9 cellular contexts compared by ENCODE assay signal in genomic region chr2:38115216-38116012, GRCh38. TPM values are rescaled to one million over a fixed set of nuclear protein-coding genes. Genes with fewer than 3 reads are reported as not detected.
DNase-seq lines count a peak whose midpoint lies in the region; ATAC-seq and TF ChIP-seq lines count a peak whose summit lies in the region.
"Had no signal": no experiment of that assay in that cellular context is flagged by ENCODE, and none has a peak within 500 bp of the region (broad histone marks: within the 10 kb centered on the region; RNA-seq: fewer than 3 reads in every experiment).

No MANE protein-coding gene starts in this region.

- no peak for TF ChIP-seq POLR2A in right lobe of liver (IDR thresholded peaks at IDR 0.05)

- DNase-seq in DMS53 (lab: John Stamatoyannopoulos, UW) = peak; percentile 84
- peak; percentile 70 for DNase-seq in NCI-H226
- peak; percentile 74 for DNase-seq in activated CD4-positive, CD25-positive, alpha-beta regulatory T cell treated with anti-CD3 and anti-CD28 coated beads, Interleukin-2, amount 50 U/mL, for 72 hours
- DNase-seq in chondrocyte (ENCODE audit: low spot score) = no peak
- DNase-seq in right lobe of liver = peak; percentile 77 to 88 (median 80)
- DNase-seq in stimulated activated CD8-positive, alpha-beta memory T cell treated with anti-CD3 and anti-CD28 coated beads, Interleukin-15, amount 100 ng/mL, for 4 hours (ENCODE audit: low read depth in 2 of 2) = peak; percentile 4 to 25

- WGBS in right lobe of liver (ENCODE audit: insufficient coverage, low coverage, low lambda C conversion rate, missing lambda C conversion rate) = 15% methylated on average over 8 of the region's 8 CpGs

- H3K27ac ChIP-seq in right lobe of liver = no peak overlapping the region

- intact Hi-C loops in right lobe of liver (cut with DNase I) = no loop called here

- ATAC-seq in HG02610 (IDR thresholded peaks at IDR 0.05; ENCODE audit: unreplicated experiment) = peak; percentile 53
- peak; percentile 92 to 96 (median 94) for ATAC-seq in right lobe of liver
- no peak for ATAC-seq in GM18868 (IDR thresholded peaks at IDR 0.05; ENCODE audit: unreplicated experiment)

- peaks cover 2% of the 10 kb centered on the region for H3K36me3 Mint-ChIP-seq in chondrocyte (ENCODE audit: low read depth)

- no peak overlapping the region for H3K4me3 Mint-ChIP-seq in chondrocyte (ENCODE audit: unreplicated experiment)
- H3K4me3 Mint-ChIP-seq: activated naive CD8-positive, alpha-beta T cell had no signal

- H3K4me1 ChIP-seq in right lobe of liver = peaks cover 0 to 33% (median 12%) of the 10 kb centered on the region in 4 donors

- H3K27me3 ChIP-seq in right lobe of liver = no peaks in the 10 kb centered on the region

- TF ChIP-seq CTCF in chondrocyte (IDR thresholded peaks at IDR 0.05) (peak; percentile 98), right lobe of liver (IDR thresholded peaks at IDR 0.05) (peak; percentile 94 to 97 (median 94))

- peaks cover 7% of the 10 kb centered on the region for H3K9me3 Mint-ChIP-seq in chondrocyte (ENCODE audit: low read depth)

- peaks cover 46% of the 10 kb centered on the region for H3K4me1 Mint-ChIP-seq in chondrocyte (ENCODE audit: low read depth)

- H3K9me3 ChIP-seq in right lobe of liver = no peaks in the 10 kb centered on the region

- H3K27ac Mint-ChIP-seq in chondrocyte (ENCODE audit: unreplicated experiment) = peak overlapping the region; percentile 76
- H3K27ac Mint-ChIP-seq: activated naive CD8-positive, alpha-beta T cell had no signal

- no peak overlapping the region for H3K4me3 ChIP-seq in right lobe of liver

- no peaks in the 10 kb centered on the region for H3K27me3 Mint-ChIP-seq in chondrocyte (ENCODE audit: low read depth)

- H3K36me3 ChIP-seq in right lobe of liver = no peaks in the 10 kb centered on the region

RNA-seq across cellular contexts. Expression of gene CYP1B1, which starts 39.5 kb away (rescaled TPM):
- total RNA-seq in chondrocyte (60.6 to 135 TPM (median 133 TPM) in 3 replicates), right lobe of liver (1 to 10 TPM; 3.8 to 7.1 (median 6.4) TPM)
